ENCODE assay signal across 12 cellular contexts in genomic region chr7:128102490-128103291, GRCh38.
DNase-seq lines count a peak whose midpoint lies in the region; ATAC-seq, FAIRE-seq and TF ChIP-seq lines count a peak whose summit lies in the region.
"Had no signal": no experiment of that assay in that cellular context is flagged by ENCODE, and none has a peak within 500 bp of the region (broad histone marks: within the 10 kb centered on the region; RNA-seq: fewer than 3 reads in every experiment).

No MANE protein-coding gene starts in this region.

- H3K36me3 Mint-ChIP-seq in activated naive CD4-positive, alpha-beta T cell treated with anti-CD3 and anti-CD28 coated beads, Interleukin-2, amount 10 ng/mL, durations not matched to agents 7 days and 5 days, result peaks cover 2% of the 10 kb centered on the region
- H3K36me3 Mint-ChIP-seq in glutamatergic neuron (ENCODE audit: unreplicated experiment), result no peaks in the 10 kb centered on the region
- peaks cover 3 to 6% of the 10 kb centered on the region in 2 donors for H3K36me3 Mint-ChIP-seq in stimulated activated naive B cell treated with anti-CD40 and anti-IgM and Interleukin-4, amounts not matched to agents 10 μg/mL and 1 μg/mL and 100 μg/mL, for 72 hours

- no peak for DNase-seq in activated naive CD4-positive, alpha-beta T cell treated with anti-CD3 and anti-CD28 coated beads, Interleukin-2, amount 10 ng/mL, durations not matched to agents 7 days and 5 days
- no peak for DNase-seq in activated naive CD4-positive, alpha-beta T cell (lab: John Stamatoyannopoulos, UW)
- peak; percentile 43 for DNase-seq in OCI-M2 (lab: John Stamatoyannopoulos, UW; ENCODE audit: unreplicated experiment)
- DNase-seq in glutamatergic neuron, result peak; percentile 7
- no peak for DNase-seq in stimulated activated naive B cell treated with anti-CD40 and anti-IgM and Interleukin-4, amounts not matched to agents 10 μg/mL and 1 μg/mL and 100 μg/mL, for 72 hours
- DNase-seq in COR-L47 (lab: John Stamatoyannopoulos, UW), result no peak
- no peak for DNase-seq in RCC 7860 (ENCODE audit: low spot score)
- DNase-seq: colonic mucosa, mesenchymal stem cell, NCI-H1105 treated with DMSO at 0.1 percent for 48 hours, occipital lobe had no signal

- no peak for ATAC-seq in stimulated activated naive B cell treated with anti-CD40 and anti-IgM and Interleukin-4, amounts not matched to agents 10 μg/mL and 1 μg/mL and 100 μg/mL, for 72 hours (replicated peaks)
- ATAC-seq in HG02981 (IDR thresholded peaks at IDR 0.05; ENCODE audit: unreplicated experiment), result no peak

- H3K4me3 Mint-ChIP-seq in activated naive CD4-positive, alpha-beta T cell treated with anti-CD3 and anti-CD28 coated beads, Interleukin-2, amount 10 ng/mL, durations not matched to agents 7 days and 5 days, result peak overlapping the region; percentile 40
- peak overlapping the region; percentile 20 for H3K4me3 Mint-ChIP-seq in glutamatergic neuron (ENCODE audit: unreplicated experiment)
- H3K4me3 Mint-ChIP-seq in stimulated activated naive B cell treated with anti-CD40 and anti-IgM and Interleukin-4, amounts not matched to agents 10 μg/mL and 1 μg/mL and 100 μg/mL, for 72 hours, result peak overlapping the region; percentile 26 to 57

- no peak for TF ChIP-seq CTCF in glutamatergic neuron (IDR thresholded peaks at IDR 0.05; ENCODE audit: partially characterized antibody, unreplicated experiment)

- H3K9me3 Mint-ChIP-seq in activated naive CD4-positive, alpha-beta T cell treated with anti-CD3 and anti-CD28 coated beads, Interleukin-2, amount 10 ng/mL, durations not matched to agents 7 days and 5 days, result no peaks in the 10 kb centered on the region
- H3K9me3 Mint-ChIP-seq in glutamatergic neuron (ENCODE audit: unreplicated experiment), result peaks cover 19% of the 10 kb centered on the region
- H3K9me3 Mint-ChIP-seq in stimulated activated naive B cell treated with anti-CD40 and anti-IgM and Interleukin-4, amounts not matched to agents 10 μg/mL and 1 μg/mL and 100 μg/mL, for 72 hours, result no peaks in the 10 kb centered on the region

- H3K27ac Mint-ChIP-seq in activated naive CD4-positive, alpha-beta T cell treated with anti-CD3 and anti-CD28 coated beads, Interleukin-2, amount 10 ng/mL, durations not matched to agents 7 days and 5 days, result peak overlapping the region; percentile 77
- no peak overlapping the region for H3K27ac Mint-ChIP-seq in glutamatergic neuron (ENCODE audit: unreplicated experiment)
- H3K27ac Mint-ChIP-seq in stimulated activated naive B cell treated with anti-CD40 and anti-IgM and Interleukin-4, amounts not matched to agents 10 μg/mL and 1 μg/mL and 100 μg/mL, for 72 hours, result peak overlapping the region; percentile 80

- H3K27me3 Mint-ChIP-seq in activated naive CD4-positive, alpha-beta T cell treated with anti-CD3 and anti-CD28 coated beads, Interleukin-2, amount 10 ng/mL, durations not matched to agents 7 days and 5 days, result peaks cover 34% of the 10 kb centered on the region
- peaks cover 11% of the 10 kb centered on the region for H3K27me3 Mint-ChIP-seq in glutamatergic neuron (ENCODE audit: unreplicated experiment)
- no peaks in the 10 kb centered on the region for H3K27me3 Mint-ChIP-seq in stimulated activated naive B cell treated with anti-CD40 and anti-IgM and Interleukin-4, amounts not matched to agents 10 μg/mL and 1 μg/mL and 100 μg/mL, for 72 hours

- CTCF ChIA-PET in activated naive CD4-positive, alpha-beta T cell treated with anti-CD3 and anti-CD28 coated beads, Interleukin-2, amount 10 ng/mL, durations not matched to agents 7 days and 5 days (lab: Charles Lee), result interaction anchor here (0.7 kb wide), 1 partner anchor 68 kb away, joined by 3 read pairs; no protein-coding TSS in a partner anchor

- H3K4me1 Mint-ChIP-seq in activated naive CD4-positive, alpha-beta T cell treated with anti-CD3 and anti-CD28 coated beads, Interleukin-2, amount 10 ng/mL, durations not matched to agents 7 days and 5 days, result peaks cover 44% of the 10 kb centered on the region
- peaks cover 10% of the 10 kb centered on the region for H3K4me1 Mint-ChIP-seq in glutamatergic neuron (ENCODE audit: low read depth, unreplicated experiment)
- peaks cover 43 to 49% of the 10 kb centered on the region in 2 donors for H3K4me1 Mint-ChIP-seq in stimulated activated naive B cell treated with anti-CD40 and anti-IgM and Interleukin-4, amounts not matched to agents 10 μg/mL and 1 μg/mL and 100 μg/mL, for 72 hours

- FAIRE-seq in RCC 7860 (lab: Jason Lieb, UNC), result no peak

Comparison
In these comparisons a context has a peak if more than half of its experiments do, and no peak if none do; other contexts are left out.
1. DNase-seq: peak in OCI-M2 (single experiment) and glutamatergic neuron (single experiment); none in activated naive CD4-positive, alpha-beta T cell treated with anti-CD3 and anti-CD28 coated beads, Interleukin-2, amount 10 ng/mL, durations not matched to agents 7 days and 5 days (single experiment), activated naive CD4-positive, alpha-beta T cell (0 of 4), stimulated activated naive B cell treated with anti-CD40 and anti-IgM and Interleukin-4, amounts not matched to agents 10 μg/mL and 1 μg/mL and 100 μg/mL, for 72 hours (single experiment), COR-L47 (single experiment) and RCC 7860 (single experiment).
2. Peak in every context shown above with its lines, with median percentiles within 50 percentile points of each other: H3K4me3 Mint-ChIP-seq.